ENCODE assay signal across 13 cellular contexts in the genomic region with DNA sequence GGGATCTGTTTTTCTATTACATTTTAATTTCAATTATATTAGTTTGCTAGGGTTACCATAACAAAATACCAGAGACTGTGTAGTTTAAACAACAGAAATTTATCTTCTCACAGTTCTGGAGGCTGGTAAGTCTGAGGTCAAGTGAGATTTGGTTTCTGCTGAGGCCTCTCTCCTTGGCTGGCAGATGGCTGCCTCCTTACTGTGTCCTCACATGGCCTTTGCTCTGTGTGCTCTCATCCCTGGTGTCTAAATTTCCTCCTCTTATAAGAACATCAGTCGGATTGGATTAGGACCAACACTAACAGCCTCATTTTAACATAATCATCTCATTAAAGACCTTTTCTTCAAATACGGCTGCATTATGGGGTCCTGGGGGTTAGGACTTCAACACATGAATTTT.
A peak's percentile ranks its signal among the peaks of the same experiment; 100 is the strongest.
DNase-seq lines count a peak whose midpoint lies in the region; ATAC-seq and TF ChIP-seq lines count a peak whose summit lies in the region.
"Had no signal": no experiment of that assay in that cellular context is flagged by ENCODE, and none has a peak within 500 bp of the region (broad histone marks: within the 10 kb centered on the region; RNA-seq: fewer than 3 reads in every experiment).

No MANE protein-coding gene starts in this region.

- H2AFZ ChIP-seq in KMS-11 (ENCODE audit: low read depth) = no peak overlapping the region
- H2AFZ ChIP-seq: PC-9 had no signal

- H3K27ac ChIP-seq in KMS-11 (no peak overlapping the region), WERI-Rb-1 (peak overlapping the region; percentile 63)
- H3K27ac ChIP-seq: C4-2B, PC-9 had no signal

- H3K79me2 ChIP-seq in KMS-11 (ENCODE audit: insufficient read depth, low read depth) = no peaks in the 10 kb centered on the region

- no peaks in the 10 kb centered on the region for H4K20me1 ChIP-seq in KMS-11 (ENCODE audit: insufficient read depth)

- no peak for ATAC-seq in GM21367 (IDR thresholded peaks at IDR 0.05; ENCODE audit: unreplicated experiment)
- ATAC-seq: K562 had no signal

- peak; percentile 32 for DNase-seq in D341Med (ENCODE audit: low spot score)
- peak; percentile 16 to 73 for DNase-seq in NCI-H446 (lab: John Stamatoyannopoulos, UW)
- DNase-seq in WERI-Rb-1 = peak; percentile 80
- DNase-seq in NOMO-1 treated with dmso at 0.1 percent for 144 hours (lab: John Stamatoyannopoulos, UW; ENCODE audit: unreplicated experiment) = no peak
- no peak for DNase-seq in activated CD4-positive, alpha-beta T cell treated with anti-CD3 and anti-CD28 coated beads for 4 hours
- DNase-seq: DMS79, MV-4-11, NCI-H146, PC-9 had no signal

- TF ChIP-seq CTCF in KMS-11 (conservative IDR thresholded peaks at IDR 0.05; ENCODE audit: low read depth, low read length) (no peak), WERI-Rb-1 (IDR thresholded peaks at IDR 0.05; ENCODE audit: low read depth, low read length) (no peak)

- H3K4me1 ChIP-seq in KMS-11 (ENCODE audit: low read depth, poor library complexity, severe bottlenecking) = peaks cover 9% of the 10 kb centered on the region

- H3K9ac ChIP-seq in KMS-11 = no peak overlapping the region

- H3K4me2 ChIP-seq in KMS-11 = peak overlapping the region; percentile 5; the same call in 1 of the 2 replicates
- H3K4me2 ChIP-seq: PC-9 had no signal

- no peaks in the 10 kb centered on the region for H3K27me3 ChIP-seq in KMS-11 (ENCODE audit: insufficient read depth, low read depth)
- no peaks in the 10 kb centered on the region for H3K27me3 ChIP-seq in WERI-Rb-1 (ENCODE audit: insufficient read depth, low read depth, severe bottlenecking)

- H3K9me3 ChIP-seq in WERI-Rb-1 (ENCODE audit: severe bottlenecking) = no peaks in the 10 kb centered on the region

- no peak overlapping the region for H3K4me3 ChIP-seq in KMS-11 (IDR thresholded peaks at IDR 0.05; ENCODE audit: insufficient read depth, low read depth, low read length)
- H3K4me3 ChIP-seq in WERI-Rb-1 (ENCODE audit: low read depth, low read length) = no peak overlapping the region
- H3K4me3 ChIP-seq: K562, PC-9 had no signal

- H3K36me3 ChIP-seq in KMS-11 (ENCODE audit: insufficient read depth) (no peaks in the 10 kb centered on the region), WERI-Rb-1 (no peaks in the 10 kb centered on the region)

Comparison
In these comparisons a context has a peak if more than half of its experiments do, and no peak if none do; other contexts are left out.
1. DNase-seq: peak in D341Med (single experiment), NCI-H446 (2 of 2) and WERI-Rb-1 (single experiment); none in NOMO-1 treated with dmso at 0.1 percent for 144 hours (single experiment) and activated CD4-positive, alpha-beta T cell treated with anti-CD3 and anti-CD28 coated beads for 4 hours (0 of 2).